19 cellular contexts compared by ENCODE assay signal in the genomic region with DNA sequence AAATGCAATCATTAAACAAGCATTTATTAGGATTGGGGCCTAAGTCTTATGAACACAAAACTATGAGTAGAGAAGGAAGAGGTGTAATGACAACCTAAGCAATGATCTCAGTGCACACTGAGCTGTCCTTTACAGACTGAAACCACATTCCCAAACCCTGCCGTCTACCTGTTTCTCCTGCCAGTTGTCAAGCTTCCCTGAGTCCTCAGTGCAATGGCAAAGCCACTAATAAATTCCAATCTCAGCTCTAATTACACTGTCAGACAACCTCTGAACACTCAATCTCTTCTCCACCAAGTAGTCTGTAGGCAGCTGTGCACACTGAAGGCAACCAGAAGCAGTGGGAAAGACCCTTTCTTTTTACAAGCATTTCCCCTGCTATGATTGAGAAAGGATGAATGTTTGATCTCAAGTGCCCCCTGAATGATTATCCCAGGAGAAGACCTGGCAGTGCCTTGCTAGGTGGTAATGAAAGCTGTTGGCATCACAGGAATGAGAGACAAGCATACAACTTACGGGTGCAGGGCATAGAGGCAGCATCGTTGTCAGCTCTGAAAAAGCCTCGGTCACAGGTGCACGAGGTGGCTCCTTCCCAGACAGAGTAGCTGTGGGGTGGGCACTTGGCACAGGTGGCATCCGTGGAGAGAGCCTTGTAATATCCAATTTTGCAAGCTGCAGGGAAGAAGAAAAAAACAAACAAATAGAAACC.
DNase-seq lines count a peak whose midpoint lies in the region; ATAC-seq, FAIRE-seq and TF ChIP-seq lines count a peak whose summit lies in the region.
"Had no signal": no experiment of that assay in that cellular context is flagged by ENCODE, and none has a peak within 500 bp of the region (broad histone marks: within the 10 kb centered on the region; RNA-seq: fewer than 3 reads in every experiment).

No MANE protein-coding gene starts in this region.

- H3K4me3 ChIP-seq in endothelial cell of umbilical vein (replicated peaks in 1 of 3; ENCODE audit: insufficient read depth in 1 of 3, low read depth in 1 of 3, low read length in 3 of 3) (no peak overlapping the region), thyroid gland (replicated peaks in 1 of 3) (no peak overlapping the region)
- H3K4me3 ChIP-seq: adrenal gland, vagina had no signal

- dilution Hi-C loops in endothelial cell of umbilical vein (cut with MboI; ENCODE audit: extremely low pct_ligation_motif_present, low sequenced_read_pairs): no loop called here

- H3K4me1 ChIP-seq in endothelial cell of umbilical vein (ENCODE audit: control insufficient read depth, extremely low read depth, insufficient read depth, low read length): peaks cover 39% of the 10 kb centered on the region
- peaks cover 13 to 23% of the 10 kb centered on the region in 2 donors for H3K4me1 ChIP-seq in thyroid gland
- H3K4me1 ChIP-seq: adrenal gland had no signal

- no peak overlapping the region for H3K4me3 Mint-ChIP-seq in activated CD4-positive, alpha-beta T cell treated with anti-CD3 and anti-CD28 coated beads for 36 hours
- H3K4me3 Mint-ChIP-seq in nephron: peak overlapping the region in 1 of 3 experiments; percentile 52
- H3K4me3 Mint-ChIP-seq: activated CD4-positive, alpha-beta T cell treated with anti-CD3 and anti-CD28 coated beads, Interleukin-2, amount 10 ng/mL, durations not matched to agents 24 days and 14 days; dendritic cell treated with granulocyte-macrophage colony-stimulating factor and Interleukin-4, amounts not matched to agents 40 ng/mL and 50 ng/mL, for 4 days had no signal

- peaks cover 2% of the 10 kb centered on the region for H3K36me3 Mint-ChIP-seq in activated CD4-positive, alpha-beta T cell treated with anti-CD3 and anti-CD28 coated beads for 36 hours (ENCODE audit: low read depth)
- H3K36me3 Mint-ChIP-seq in nephron (ENCODE audit: low read depth): peaks cover 32% of the 10 kb centered on the region

- H3K4me1 Mint-ChIP-seq in activated CD4-positive, alpha-beta T cell treated with anti-CD3 and anti-CD28 coated beads for 36 hours: peaks cover 32% of the 10 kb centered on the region
- peaks cover 38% of the 10 kb centered on the region for H3K4me1 Mint-ChIP-seq in nephron

- no peaks in the 10 kb centered on the region for H3K27me3 ChIP-seq in endothelial cell of umbilical vein (ENCODE audit: control insufficient read depth in 2 of 2, insufficient read depth in 2 of 2, low read length in 2 of 2)
- H3K27me3 ChIP-seq in thyroid gland: no peaks in the 10 kb centered on the region
- H3K27me3 ChIP-seq: adrenal gland, vagina had no signal

- CTCF ChIA-PET in activated CD4-positive, alpha-beta T cell treated with anti-CD3 and anti-CD28 coated beads for 36 hours (lab: Charles Lee): no interaction called here
- CTCF ChIA-PET in endothelial cell of umbilical vein (lab: Charles Lee): interaction anchor here (1.0 to 1.7 kb wide), 5 partner anchors 8 to 66 kb away, joined by 3 to 5 read pairs (median 4); no protein-coding TSS in a partner anchor

- no TSS peak for BruUV-seq in endothelial cell of umbilical vein (replicated peaks; lab: Mats Ljungman, UMichigan)

- TF ChIP-seq CTCF in endothelial cell of umbilical vein (IDR thresholded peaks at IDR 0.05; ENCODE audit: extremely low read depth in 1 of 2, insufficient read depth in 1 of 2, low read depth in 1 of 2, low read length in 2 of 2) (no peak), nephron (IDR thresholded peaks at IDR 0.05; ENCODE audit: unreplicated experiment in 3 of 3) (no peak), thyroid gland (IDR thresholded peaks at IDR 0.05) (no peak)

- H3K9me3 ChIP-seq in endothelial cell of umbilical vein (replicated peaks; ENCODE audit: control insufficient read depth, insufficient read depth, low read length) (no peaks in the 10 kb centered on the region), thyroid gland (no peaks in the 10 kb centered on the region)
- H3K9me3 ChIP-seq: adrenal gland, vagina had no signal

- WGBS in thyroid gland, 2 donors: 34 to 44% methylated on average over 6 of the region's 6 CpGs

- H3K9ac ChIP-seq in endothelial cell of umbilical vein (replicated peaks; ENCODE audit: extremely low read depth, insufficient read depth, low read length): no peak overlapping the region

- peak overlapping the region; percentile 7 for H3K27ac Mint-ChIP-seq in activated CD4-positive, alpha-beta T cell treated with anti-CD3 and anti-CD28 coated beads for 36 hours
- H3K27ac Mint-ChIP-seq in nephron: peak overlapping the region; percentile 32 to 86 (median 41)
- H3K27ac Mint-ChIP-seq: activated CD4-positive, alpha-beta T cell treated with anti-CD3 and anti-CD28 coated beads, Interleukin-2, amount 10 ng/mL, durations not matched to agents 24 days and 14 days; dendritic cell treated with granulocyte-macrophage colony-stimulating factor and Interleukin-4, amounts not matched to agents 40 ng/mL and 50 ng/mL, for 4 days had no signal

- H4K20me1 ChIP-seq in endothelial cell of umbilical vein (replicated peaks; ENCODE audit: control insufficient read depth, extremely low read depth, insufficient read depth, low read length): no peaks in the 10 kb centered on the region

- POLR2A ChIA-PET in activated CD4-positive, alpha-beta T cell treated with anti-CD3 and anti-CD28 coated beads for 36 hours (lab: Charles Lee): no interaction called here
- POLR2A ChIA-PET in endothelial cell of umbilical vein (lab: Charles Lee): no interaction called here

- H2AFZ ChIP-seq in endothelial cell of umbilical vein (ENCODE audit: low read depth, low read length): no peak overlapping the region

- no peak for DNase-seq in activated CD4-positive, alpha-beta T cell treated with anti-CD3 and anti-CD28 coated beads for 36 hours
- DNase-seq in activated CD4-positive, alpha-beta T cell treated with anti-CD3 and anti-CD28 coated beads, Interleukin-2, amount 50 U/mL, for 4 hours: no peak
- DNase-seq in endothelial cell of umbilical vein (ENCODE audit: low read depth, low spot score) (no peak), thyroid gland (peak; percentile 53 to 71), cerebellum (ENCODE audit: low spot score) (no peak), 8988T (no peak)
- DNase-seq: activated CD4-positive, alpha-beta T cell treated with anti-CD3 and anti-CD28 coated beads, Interleukin-2, amount 10 ng/mL, durations not matched to agents 24 days and 14 days; activated gamma-delta T cell; adrenal gland; left cardiac atrium; NCI-H1694 treated with DMSO at 0.1 percent for 48 hours; NCI-H446 had no signal

- TF ChIP-seq POLR2A in endothelial cell of umbilical vein (IDR thresholded peaks at IDR 0.05; ENCODE audit: low read depth, low read length) (no peak), thyroid gland (IDR thresholded peaks at IDR 0.05) (peak in 1 of 2 donors; percentile 10)

- intact Hi-C loops in activated CD4-positive, alpha-beta T cell treated with anti-CD3 and anti-CD28 coated beads for 36 hours (cut with DNase I, micrococcal nuclease): loop anchor here in 1 of 2 experiments (5.0 kb wide), 1 partner anchor 72 kb away; a partner anchor contains a TSS
- intact Hi-C loops in endothelial cell of umbilical vein (cut with micrococcal nuclease): loop anchor here (5.0 to 10.0 kb wide), 2 partner anchors 804 to 1687 kb away; no protein-coding TSS in a partner anchor
- intact Hi-C loops in thyroid gland (cut with DNase I): no loop called here

- peaks cover 2% of the 10 kb centered on the region for H3K79me2 ChIP-seq in endothelial cell of umbilical vein (ENCODE audit: control insufficient read depth, insufficient read depth, low read length)

- peak overlapping the region; percentile 67 for H3K4me2 ChIP-seq in endothelial cell of umbilical vein (ENCODE audit: insufficient read depth, low read length)

- no peak for ATAC-seq in activated CD4-positive, alpha-beta T cell treated with anti-CD3 and anti-CD28 coated beads for 36 hours
- ATAC-seq in HG03439 (IDR thresholded peaks at IDR 0.05; ENCODE audit: unreplicated experiment): no peak
- ATAC-seq: HepG2 had no signal

- H3K27me3 Mint-ChIP-seq in activated CD4-positive, alpha-beta T cell treated with anti-CD3 and anti-CD28 coated beads for 36 hours: no peaks in the 10 kb centered on the region
- no peaks in the 10 kb centered on the region for H3K27me3 Mint-ChIP-seq in nephron (ENCODE audit: low read depth)
- H3K27me3 Mint-ChIP-seq: dendritic cell treated with granulocyte-macrophage colony-stimulating factor and Interleukin-4, amounts not matched to agents 40 ng/mL and 50 ng/mL, for 4 days had no signal

- H3K9me3 Mint-ChIP-seq in activated CD4-positive, alpha-beta T cell treated with anti-CD3 and anti-CD28 coated beads for 36 hours (ENCODE audit: low read depth): no peaks in the 10 kb centered on the region
- H3K9me3 Mint-ChIP-seq in nephron: no peaks in the 10 kb centered on the region
- H3K9me3 Mint-ChIP-seq: dendritic cell treated with granulocyte-macrophage colony-stimulating factor and Interleukin-4, amounts not matched to agents 40 ng/mL and 50 ng/mL, for 4 days had no signal

- no peaks in the 10 kb centered on the region for H3K36me3 ChIP-seq in endothelial cell of umbilical vein (ENCODE audit: control insufficient read depth in 2 of 2, extremely low read depth in 1 of 2, insufficient read depth in 2 of 2, low read length in 2 of 2)
- no peaks in the 10 kb centered on the region for H3K36me3 ChIP-seq in thyroid gland
- H3K36me3 ChIP-seq: adrenal gland, vagina had no signal

- FAIRE-seq in endothelial cell of umbilical vein (lab: Jason Lieb, UNC): no peak
- FAIRE-seq: HepG2, TTC549 had no signal

- no peaks in the 10 kb centered on the region for H3K9me1 ChIP-seq in endothelial cell of umbilical vein (replicated peaks; ENCODE audit: control insufficient read depth, extremely low read depth, insufficient read depth, low read length)

- H3K27ac ChIP-seq in endothelial cell of umbilical vein (ENCODE audit: insufficient read depth, low read depth, low read length) (peak overlapping the region; percentile 86), thyroid gland (peak overlapping the region; percentile 77 to 89 (median 86))
- H3K27ac ChIP-seq: adrenal gland, C4-2B, vagina had no signal

TF ChIP-seq in endothelial cell of umbilical vein, 7 proteins besides CTCF, POLR2A, EP300 and RAD21:
- TF ChIP-seq FOS (IDR thresholded peaks at IDR 0.05; ENCODE audit: borderline replicate concordance, insufficient read depth, low read length) (no peak), JUN (IDR thresholded peaks at IDR 0.05; ENCODE audit: borderline replicate concordance, insufficient read depth, insufficient read length, low read depth) (no peak)

Comparison
In these comparisons a context has a peak if more than half of its experiments do, and no peak if none do; other contexts are left out.
1. DNase-seq: peak in thyroid gland (2 of 2); none in activated CD4-positive, alpha-beta T cell treated with anti-CD3 and anti-CD28 coated beads for 36 hours (single experiment), activated CD4-positive, alpha-beta T cell treated with anti-CD3 and anti-CD28 coated beads, Interleukin-2, amount 50 U/mL, for 4 hours (0 of 2), endothelial cell of umbilical vein (single experiment), cerebellum (single experiment) and 8988T (single experiment).